ENCODE assay signal across 27 cellular contexts in the genomic region with DNA sequence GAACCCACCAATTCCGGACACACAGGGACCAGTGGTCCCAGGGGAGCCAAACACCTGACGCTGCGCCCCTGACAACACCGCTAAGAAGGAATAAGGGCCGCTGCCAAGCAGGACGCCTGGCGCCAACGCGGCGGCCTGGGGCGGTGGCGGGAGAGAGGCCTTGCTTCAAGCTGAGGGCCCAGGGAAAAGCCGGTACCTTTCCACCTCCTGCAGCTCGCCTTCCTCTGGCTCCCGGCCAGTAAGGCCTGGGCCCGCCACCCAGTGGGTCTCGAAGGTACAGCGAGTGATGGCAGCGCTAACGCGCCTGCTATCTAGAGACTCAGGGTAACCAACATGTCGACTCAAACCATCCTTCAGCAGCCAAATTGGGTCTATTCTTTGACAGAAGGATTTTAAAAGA.
DNase-seq lines count a peak whose midpoint lies in the region; ATAC-seq, FAIRE-seq and TF ChIP-seq lines count a peak whose summit lies in the region.
"Had no signal": no experiment of that assay in that cellular context is flagged by ENCODE, and none has a peak within 500 bp of the region (broad histone marks: within the 10 kb centered on the region; RNA-seq: fewer than 3 reads in every experiment).

No MANE protein-coding gene starts in this region.

- CTCF ChIA-PET in K562 (lab: Yijun Ruan, JAX; ENCODE audit: low intra/inter-chr PET ratio), result no interaction called here

- H3K36me3 ChIP-seq in GM23338 (ENCODE audit: insufficient read depth), result no peaks in the 10 kb centered on the region
- H3K36me3 ChIP-seq in K562 (ENCODE audit: control insufficient read depth, insufficient read depth, low read length), result no peaks in the 10 kb centered on the region
- no peaks in the 10 kb centered on the region for H3K36me3 ChIP-seq in testis (ENCODE audit: low read depth, missing control alignments)
- H3K36me3 ChIP-seq: neutrophil, right lobe of liver, SJSA1, transverse colon had no signal

- no peak for TF ChIP-seq POLR2A in K562 (conservative IDR thresholded peaks at IDR 0.05)
- TF ChIP-seq POLR2A in testis (IDR thresholded peaks at IDR 0.05), result no peak

- no peaks in the 10 kb centered on the region for H3F3A ChIP-seq in GM23338 (replicated peaks; ENCODE audit: low read depth)

- peaks cover 9% of the 10 kb centered on the region; the same call in 2 of the 3 replicates for H3K9me3 Mint-ChIP-seq in GM23338

- H3K36me3 Mint-ChIP-seq in GM23338 (ENCODE audit: low read depth), result peaks cover 7% of the 10 kb centered on the region; the same call in 2 of the 3 replicates
- H3K36me3 Mint-ChIP-seq: activated CD8-positive, alpha-beta memory T cell treated with anti-CD3 and anti-CD28 coated beads, Interleukin-2, amount 10 ng/mL, durations not matched to agents 7 days and 5 days; activated naive CD8-positive, alpha-beta T cell treated with anti-CD3 and anti-CD28 coated beads for 36 hours; T-cell had no signal

- H3K79me2 ChIP-seq in GM23338 (replicated peaks; ENCODE audit: insufficient read depth), result no peaks in the 10 kb centered on the region
- no peaks in the 10 kb centered on the region for H3K79me2 ChIP-seq in K562 (ENCODE audit: control insufficient read depth, insufficient read depth, low read length)

- FAIRE-seq in K562 (lab: Jason Lieb, UNC), result no peak
- FAIRE-seq: bronchial epithelial cell had no signal

- BruUV-seq in K562 (replicated peaks; lab: Mats Ljungman, UMichigan), result no TSS peak

- H3K27ac Mint-ChIP-seq in GM23338, result no peak overlapping the region
- H3K27ac Mint-ChIP-seq: activated CD8-positive, alpha-beta memory T cell treated with anti-CD3 and anti-CD28 coated beads, Interleukin-2, amount 10 ng/mL, durations not matched to agents 7 days and 5 days; activated naive CD8-positive, alpha-beta T cell treated with anti-CD3 and anti-CD28 coated beads for 36 hours; T-cell had no signal

- H4K20me1 ChIP-seq in GM23338 (replicated peaks; ENCODE audit: insufficient read depth) (no peaks in the 10 kb centered on the region), K562 (replicated peaks; ENCODE audit: control insufficient read depth, insufficient read depth, low read length) (no peaks in the 10 kb centered on the region)

- no peak overlapping the region for H3K4me2 ChIP-seq in GM23338
- no peak overlapping the region for H3K4me2 ChIP-seq in K562 (ENCODE audit: insufficient read depth, low read length)

- peak; percentile 87 for DNase-seq in GM23338 (ENCODE audit: low spot score)
- peak; percentile 15 to 40 (median 17) for DNase-seq in K562 (ENCODE audit: extremely low read depth in 1 of 4, low spot score in 3 of 4)
- DNase-seq in iPS-NIHi11 (ENCODE audit: low spot score), result peak; percentile 57
- peak; percentile 21 for DNase-seq in testis
- DNase-seq in activated CD4-positive, alpha-beta T cell treated with anti-CD3 and anti-CD28 coated beads, Interleukin-2, amount 50 U/mL, for 48 hours, result no peak
- DNase-seq in NCI-H1105 treated with DMSO at 0.1 percent for 48 hours (lab: John Stamatoyannopoulos, UW), result no peak
- DNase-seq: activated CD4-positive, alpha-beta T cell treated with anti-CD3 and anti-CD28 coated beads, Interleukin-2, amount 50 U/mL, for 1 hour; activated CD4-positive, CD25-positive, alpha-beta regulatory T cell; activated CD8-positive, alpha-beta memory T cell treated with anti-CD3 and anti-CD28 coated beads, Interleukin-2, amount 10 ng/mL, durations not matched to agents 7 days and 5 days; activated gamma-delta T cell; activated naive CD8-positive, alpha-beta T cell treated with anti-CD3 and anti-CD28 coated beads for 36 hours; activated T-cell treated with anti-CD3 and anti-CD28 coated beads, Interleukin-2, amount 50 U/mL, for 4 hours; anterior cingulate cortex; C1 segment of cervical spinal cord; COR-L47; IMR-90; NCI-H1694; NCI-H446 treated with DMSO at 0.1 percent for 48 hours; NCI-H774; right lobe of liver; stimulated activated CD4-positive, alpha-beta T cell treated with anti-CD3 and anti-CD28 coated beads, Interleukin-4, amount 100 ng/mL, for 24 hours; T-cell; transverse colon had no signal

- in situ Hi-C loops in K562 (cut with MboI), result no loop called here

- peaks cover 6% of the 10 kb centered on the region for H3K27me3 Mint-ChIP-seq in GM23338 (ENCODE audit: insufficient read depth, low read depth, poor library complexity)
- H3K27me3 Mint-ChIP-seq: activated CD8-positive, alpha-beta memory T cell treated with anti-CD3 and anti-CD28 coated beads, Interleukin-2, amount 10 ng/mL, durations not matched to agents 7 days and 5 days; activated naive CD8-positive, alpha-beta T cell treated with anti-CD3 and anti-CD28 coated beads for 36 hours; T-cell had no signal

- no peaks in the 10 kb centered on the region for H3K9me2 ChIP-seq in GM23338 (ENCODE audit: insufficient read depth)

- H3K4me1 ChIP-seq in GM23338 (ENCODE audit: insufficient read depth) (no peaks in the 10 kb centered on the region), K562 (replicated peaks in 1 of 2; ENCODE audit: control insufficient read depth in 2 of 2, insufficient read depth in 2 of 2, low read length in 2 of 2) (0 out of 5 replicates have a peak, but pooled peaks cover 0 to 2% of the 10 kb centered on the region in 2 experiments), testis (no peaks in the 10 kb centered on the region)
- H3K4me1 ChIP-seq: right lobe of liver, SJSA1, transverse colon had no signal

- intact Hi-C loops in K562 (cut with micrococcal nuclease) (no loop called here), testis (cut with DNase I; ENCODE audit: low total_unique reads) (no loop called here)

- ATAC-seq in GM23338, result peak; percentile 95
- ATAC-seq in K562, result peak; percentile 80
- no peak for ATAC-seq in HG02870 (IDR thresholded peaks at IDR 0.05; ENCODE audit: unreplicated experiment)
- ATAC-seq: activated CD8-positive, alpha-beta memory T cell treated with anti-CD3 and anti-CD28 coated beads, Interleukin-2, amount 10 ng/mL, durations not matched to agents 7 days and 5 days; activated T-cell treated with anti-CD3 and anti-CD28 coated beads, Interleukin-2, amount 50 U/mL, for 4 hours; right lobe of liver; T-cell had no signal

- H2AFZ ChIP-seq in GM23338, result 0 out of 2 replicates have a peak overlapping the region, but pooled peaks have one; percentile 81
- no peak overlapping the region for H2AFZ ChIP-seq in K562 (ENCODE audit: low read depth, low read length)

- H3K4me3 Mint-ChIP-seq in GM23338, result no peak overlapping the region
- H3K4me3 Mint-ChIP-seq: activated CD8-positive, alpha-beta memory T cell treated with anti-CD3 and anti-CD28 coated beads, Interleukin-2, amount 10 ng/mL, durations not matched to agents 7 days and 5 days; activated naive CD8-positive, alpha-beta T cell treated with anti-CD3 and anti-CD28 coated beads for 36 hours; activated T-cell treated with anti-CD3 and anti-CD28 coated beads, Interleukin-2, amount 50 U/mL, for 4 hours; T-cell had no signal

- POLR2A ChIA-PET in K562 (lab: Yijun Ruan, JAX), result interaction anchor here (0.6 kb wide), 1 partner anchor 35 kb away, joined by 3 read pairs; no protein-coding TSS in a partner anchor

- H3K4me3 ChIP-seq in GM23338 (no peak overlapping the region), K562 (no peak overlapping the region), testis (peak overlapping the region; percentile 6 to 16)
- H3K4me3 ChIP-seq: right lobe of liver, SJSA1, transverse colon had no signal

- H3K27ac ChIP-seq in GM23338 (ENCODE audit: low read depth) (no peak overlapping the region), K562 (ENCODE audit: extremely low read depth, low read depth, low read length) (no peak overlapping the region), testis (no peak overlapping the region)
- H3K27ac ChIP-seq: neutrophil, right lobe of liver, SJSA1, transverse colon had no signal

- WGBS in K562 (ENCODE audit: insufficient coverage, low coverage, missing lambda C conversion rate), result 11% methylated on average over 19 of the region's 22 CpGs
- 66 to 75% methylated on average over 19 to 22 of the region's 22 CpGs for WGBS in testis, 2 donors

- no peak overlapping the region for H3K9ac ChIP-seq in K562 (ENCODE audit: insufficient read depth in 1 of 2, low read depth in 2 of 2, low read length in 2 of 2)

- H3K27me3 ChIP-seq in GM23338 (ENCODE audit: insufficient read depth) (no peaks in the 10 kb centered on the region), K562 (ENCODE audit: control insufficient read depth in 2 of 2, insufficient read depth in 2 of 2, low read length in 2 of 2) (no peaks in the 10 kb centered on the region), testis (no peaks in the 10 kb centered on the region)
- H3K27me3 ChIP-seq: neutrophil, right lobe of liver, SJSA1, transverse colon had no signal

- peak in 1 of 2 experiments; percentile 35; a peak in 2 of 4 replicates for TF ChIP-seq RAD21 in K562 (CRISPR knock-in tag; conservative IDR thresholded peaks at IDR 0.05 in 1 of 2, IDR thresholded peaks at IDR 0.05 in 1 of 2)

- H3K9me3 ChIP-seq in K562 (replicated peaks; ENCODE audit: control insufficient read depth, insufficient read depth, low read depth, low read length) (no peaks in the 10 kb centered on the region), testis (no peaks in the 10 kb centered on the region)
- H3K9me3 ChIP-seq: neutrophil, right lobe of liver, SJSA1, transverse colon had no signal

- no peaks in the 10 kb centered on the region for H3K9me1 ChIP-seq in K562 (ENCODE audit: control insufficient read depth, insufficient read depth, low read length)

- TF ChIP-seq EP300 in K562 (IDR thresholded peaks at IDR 0.05; ENCODE audit: low read length), result no peak

- H3K4me1 Mint-ChIP-seq in GM23338, result no peaks in the 10 kb centered on the region
- H3K4me1 Mint-ChIP-seq: activated CD8-positive, alpha-beta memory T cell treated with anti-CD3 and anti-CD28 coated beads, Interleukin-2, amount 10 ng/mL, durations not matched to agents 7 days and 5 days; activated naive CD8-positive, alpha-beta T cell treated with anti-CD3 and anti-CD28 coated beads for 36 hours; T-cell had no signal

- TF ChIP-seq CTCF in GM23338 (conservative IDR thresholded peaks at IDR 0.05; ENCODE audit: low read depth in 2 of 2), result peak; percentile 59 to 82
- peak; percentile 2 to 39 (median 10); a peak in 1 of 6 replicates for TF ChIP-seq CTCF in K562 (IDR thresholded peaks at IDR 0.05 in 2 of 3, conservative IDR thresholded peaks at IDR 0.05 in 1 of 3; ENCODE audit: insufficient read depth in 2 of 3, low read depth in 1 of 3, low read length in 3 of 3)
- no peak for TF ChIP-seq CTCF in testis (IDR thresholded peaks at IDR 0.05)

TF ChIP-seq in GM23338, 12 proteins besides CTCF, POLR2A, EP300 and RAD21 (continues in another document):
- no peak for TF ChIP-seq ZNF331 (CRISPR knock-in tag; IDR thresholded peaks at IDR 0.05; ENCODE audit: low read depth)

Comparison
In these comparisons a context has a peak if more than half of its experiments do, and no peak if none do; other contexts are left out.
1. DNase-seq: peak in GM23338 (single experiment), K562 (4 of 4), iPS-NIHi11 (single experiment) and testis (single experiment); none in activated CD4-positive, alpha-beta T cell treated with anti-CD3 and anti-CD28 coated beads, Interleukin-2, amount 50 U/mL, for 48 hours (0 of 2) and NCI-H1105 treated with DMSO at 0.1 percent for 48 hours (single experiment).
2. H3K4me3 ChIP-seq: peak in testis (2 of 2); none in GM23338 (single experiment) and K562 (single experiment).
3. CTCF ChIP-seq: peak in GM23338 (2 of 2) and K562 (3 of 3); none in testis (0 of 3).